31 cellular contexts compared by ENCODE assay signal in the genomic region with DNA sequence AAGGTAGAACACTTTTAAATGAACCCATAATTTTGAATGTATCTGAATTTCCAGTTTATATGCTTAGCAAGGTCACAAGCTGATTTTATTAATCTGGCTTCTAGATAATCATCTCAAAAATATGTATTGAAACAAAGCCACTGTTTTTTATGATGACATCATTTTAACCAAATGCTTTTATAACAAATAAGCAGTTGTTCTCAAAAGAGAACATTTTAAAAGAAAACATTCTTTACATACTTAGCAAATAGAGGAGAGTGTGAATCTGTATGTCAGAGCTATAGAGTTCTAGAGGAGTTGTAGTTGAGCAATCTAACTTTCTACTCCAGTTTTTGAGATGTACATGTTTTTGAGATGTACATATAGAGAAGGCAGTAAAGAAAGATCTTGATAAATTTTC. TPM values are rescaled to one million over a fixed set of nuclear protein-coding genes. Genes with fewer than 3 reads are reported as not detected.
DNase-seq lines count a peak whose midpoint lies in the region; ATAC-seq, FAIRE-seq and TF ChIP-seq lines count a peak whose summit lies in the region.
"Had no signal": no experiment of that assay in that cellular context is flagged by ENCODE, and none has a peak within 500 bp of the region (broad histone marks: within the 10 kb centered on the region; RNA-seq: fewer than 3 reads in every experiment).

No MANE protein-coding gene starts in this region.

- H2AFZ ChIP-seq in HepG2 (ENCODE audit: low read length) = no peak overlapping the region
- H2AFZ ChIP-seq: hepatocyte, parathyroid adenoma had no signal

- H3K4me3 Mint-ChIP-seq in T-helper 17 cell = no peak overlapping the region
- H3K4me3 Mint-ChIP-seq: activated CD8-positive, alpha-beta T cell treated with anti-CD3 and anti-CD28 coated beads, Interleukin-2, amount 10 ng/mL, durations not matched to agents 7 days and 5 days; CD8-positive, alpha-beta T cell had no signal

- H3K4me1 ChIP-seq in HepG2 (ENCODE audit: insufficient read depth, low read length) (peaks cover 30% of the 10 kb centered on the region), right lobe of liver (no peaks in the 10 kb centered on the region)
- H3K4me1 ChIP-seq: gastrocnemius medialis, SJSA1, testis had no signal

- ATAC-seq in HepG2 = no peak
- no peak for ATAC-seq in right lobe of liver
- no peak for ATAC-seq in T-helper 17 cell
- ATAC-seq: activated CD8-positive, alpha-beta T cell treated with anti-CD3 and anti-CD28 coated beads, Interleukin-2, amount 10 ng/mL, durations not matched to agents 7 days and 5 days; activated naive CD4-positive, alpha-beta T cell treated with anti-CD3 and anti-CD28 coated beads, Interleukin-2, amount 50 U/mL, for 72 hours; CD8-positive, alpha-beta T cell; gastrocnemius medialis; left colon; sciatic nerve had no signal

- H3K27ac Mint-ChIP-seq in T-helper 17 cell = peak overlapping the region; percentile 41
- H3K27ac Mint-ChIP-seq: activated CD8-positive, alpha-beta T cell treated with anti-CD3 and anti-CD28 coated beads, Interleukin-2, amount 10 ng/mL, durations not matched to agents 7 days and 5 days; activated naive CD4-positive, alpha-beta T cell treated with anti-CD3 and anti-CD28 coated beads, Interleukin-2, amount 50 U/mL, for 72 hours; activated T-helper 2 cell treated with anti-CD3 and anti-CD28 coated beads, Interferon-gamma antibody, Interleukin-2, Interleukin-4, amounts not matched to agents 10 μg/mL and 5 μg/mL and 100 μg/mL, durations not matched to agents 14 hours and 24 hours and 36 hours; CD8-positive, alpha-beta T cell had no signal

- TF ChIP-seq POLR2A in HepG2 (IDR thresholded peaks at IDR 0.05; ENCODE audit: insufficient read depth in 1 of 2, low read depth in 2 of 2, low read length in 2 of 2) = no peak
- no peak for TF ChIP-seq POLR2A in right lobe of liver (IDR thresholded peaks at IDR 0.05)

- intact Hi-C loops in HepG2 (cut with micrococcal nuclease; ENCODE audit: unreplicated experiment) (no loop called here), right lobe of liver (cut with DNase I) (no loop called here)

- no peaks in the 10 kb centered on the region for H3K79me2 ChIP-seq in HepG2 (ENCODE audit: insufficient read depth, low read length)
- H3K79me2 ChIP-seq: hepatocyte, parathyroid adenoma had no signal

- no peak overlapping the region for H3K9ac ChIP-seq in HepG2 (ENCODE audit: insufficient read depth, low read depth, low read length)
- H3K9ac ChIP-seq: parathyroid adenoma had no signal

- no peak overlapping the region for H3K4me3 ChIP-seq in HepG2 (replicated peaks in 1 of 3; ENCODE audit: insufficient read depth in 1 of 3, low read depth in 2 of 3, low read length in 3 of 3)
- no peak overlapping the region for H3K4me3 ChIP-seq in right lobe of liver
- no peak overlapping the region for H3K4me3 ChIP-seq in fibroblast of the aortic adventitia (ENCODE audit: low read depth, low read length)
- H3K4me3 ChIP-seq in WERI-Rb-1 (ENCODE audit: low read depth, low read length) = no peak overlapping the region
- H3K4me3 ChIP-seq: dorsolateral prefrontal cortex, gastrocnemius medialis, hepatocyte, SJSA1, testis had no signal

- H3K27me3 ChIP-seq in HepG2 (ENCODE audit: control insufficient read depth in 1 of 2, insufficient read depth in 2 of 2, low read length in 2 of 2) = no peaks in the 10 kb centered on the region
- H3K27me3 ChIP-seq in right lobe of liver = no peaks in the 10 kb centered on the region
- peaks cover 5% of the 10 kb centered on the region for H3K27me3 ChIP-seq in WERI-Rb-1 (ENCODE audit: insufficient read depth, low read depth, severe bottlenecking)
- H3K27me3 ChIP-seq: gastrocnemius medialis, hepatocyte, SJSA1, testis had no signal

- POLR2A ChIA-PET in HepG2 (lab: Yijun Ruan, JAX) = no interaction called here

- peaks cover 15% of the 10 kb centered on the region for H3K4me1 Mint-ChIP-seq in T-helper 17 cell

- no peaks in the 10 kb centered on the region for H3K36me3 Mint-ChIP-seq in T-helper 17 cell (ENCODE audit: low read depth)

- H3K36me3 ChIP-seq in HepG2 (replicated peaks in 1 of 2; ENCODE audit: control insufficient read depth in 1 of 2, insufficient read depth in 2 of 2, low read length in 2 of 2) (no peaks in the 10 kb centered on the region), right lobe of liver (no peaks in the 10 kb centered on the region), WERI-Rb-1 (no peaks in the 10 kb centered on the region)
- H3K36me3 ChIP-seq: gastrocnemius medialis, SJSA1 had no signal

- no peaks in the 10 kb centered on the region for H3K27me3 Mint-ChIP-seq in T-helper 17 cell

- H3K9me3 ChIP-seq in HepG2 (ENCODE audit: low read length) (no peaks in the 10 kb centered on the region), right lobe of liver (no peaks in the 10 kb centered on the region), T-helper 17 cell (ENCODE audit: control insufficient read depth, low read length, poor library complexity, severe bottlenecking) (no peaks in the 10 kb centered on the region), WERI-Rb-1 (ENCODE audit: severe bottlenecking) (no peaks in the 10 kb centered on the region)
- H3K9me3 ChIP-seq: gastrocnemius medialis, SJSA1, testis had no signal

- TF ChIP-seq EP300 in HepG2 (IDR thresholded peaks at IDR 0.05; ENCODE audit: low read depth in 2 of 2, low read length in 2 of 2) (no peak), HepG2 (CRISPR knock-in tag; IDR thresholded peaks at IDR 0.05; ENCODE audit: borderline replicate concordance) (no peak)

- CTCF ChIA-PET in HepG2 (lab: Yijun Ruan, JAX; ENCODE audit: low intra/inter-chr PET ratio, low total read pairs) = no interaction called here

- no peaks in the 10 kb centered on the region for H4K20me1 ChIP-seq in HepG2 (ENCODE audit: insufficient read depth, low read length)

- no TSS peak for BruUV-seq in HepG2 (replicated peaks; lab: Mats Ljungman, UMichigan)

- in situ Hi-C loops in HepG2 (cut with HindIII; ENCODE audit: extremely low pct_ligation_motif_present, low pct_unique_long_range_greater_than_20kb) = no loop called here

- no peak for TF ChIP-seq RAD21 in HepG2 (CRISPR knock-in tag; IDR thresholded peaks at IDR 0.05)

- TF ChIP-seq CTCF in HepG2 (CRISPR knock-in tag; IDR thresholded peaks at IDR 0.05) (no peak), right lobe of liver (IDR thresholded peaks at IDR 0.05) (no peak), fibroblast of the aortic adventitia (IDR thresholded peaks at IDR 0.05; ENCODE audit: insufficient read depth, low read length) (no peak), WERI-Rb-1 (IDR thresholded peaks at IDR 0.05; ENCODE audit: low read depth, low read length) (no peak)

- no peak for FAIRE-seq in HepG2 (lab: Jason Lieb, UNC)
- FAIRE-seq: RCC 7860 had no signal

- no peak overlapping the region for H3K27ac ChIP-seq in HepG2 (ENCODE audit: extremely low read length, insufficient read depth, low read length)
- H3K27ac ChIP-seq in right lobe of liver = no peak overlapping the region
- no peak overlapping the region for H3K27ac ChIP-seq in WERI-Rb-1
- H3K27ac ChIP-seq: gastrocnemius medialis, hepatocyte, parathyroid adenoma, SJSA1, testis had no signal

- DNase-seq in HepG2 (ENCODE audit: low spot score) (no peak), right lobe of liver (no peak), T-helper 17 cell (no peak), fibroblast of the aortic adventitia (ENCODE audit: low read depth) (peak; percentile 9), cerebellar cortex (ENCODE audit: low spot score) (no peak), GM03348 (ENCODE audit: low spot score) (no peak), HPDE6-E6E7 (ENCODE audit: extremely low spot score) (no peak), WERI-Rb-1 (no peak)
- DNase-seq: 8988T; activated CD4-positive, alpha-beta T cell treated with anti-CD3 and anti-CD28 coated beads for 1 hour; activated CD8-positive, alpha-beta T cell treated with anti-CD3 and anti-CD28 coated beads, Interleukin-2, amount 10 ng/mL, durations not matched to agents 7 days and 5 days; aorta; CD8-positive, alpha-beta T cell; central memory CD4-positive, alpha-beta T cell; DMS 273 treated with DMSO at 0.1 percent for 48 hours; dorsolateral prefrontal cortex; gastrocnemius medialis; H7; left colon; NCI-H1105 treated with DMSO at 0.1 percent for 48 hours; NCI-H1930; stimulated activated CD4-positive, alpha-beta T cell treated with anti-CD3 and anti-CD28 coated beads, Interleukin-15, amount 100 ng/mL, for 24 hours; stimulated activated naive CD4-positive, alpha-beta T cell; testis had no signal

- no peak overlapping the region for H3K4me2 ChIP-seq in HepG2 (ENCODE audit: low read depth, low read length)
- H3K4me2 ChIP-seq: hepatocyte had no signal

TF ChIP-seq in HepG2, 621 proteins besides CTCF, POLR2A, EP300 and RAD21:
- TF ChIP-seq JUND (CRISPR knock-in tag; IDR thresholded peaks at IDR 0.05) = no peak
- peak; percentile 77 for TF ChIP-seq ATF7 (IDR thresholded peaks at IDR 0.05)
- TF ChIP-seq ATF7 (CRISPR knock-in tag; IDR thresholded peaks at IDR 0.05) = no peak

RNA-seq across cellular contexts. Expression of a gene that starts 42.5 kb away (rescaled TPM):
- total RNA-seq in HepG2 (2016; rRNA removed; fragmentation: Illumina TruSeq; extraction: Trizol) (63.0 and 127 TPM in 2 replicates), right lobe of liver (100 to 1,000 TPM in 5 of 6 experiments, 10 to 100 TPM in 1; 86.3 to 235 (median 183) TPM), T-helper 17 cell (10 to 100 TPM; 24.9 to 26.5 TPM), fibroblast of the aortic adventitia (ENCODE audit: low replicate concordance) (46.8 and 247 TPM in 2 replicates)
- 6.3 and 8.5 TPM in 2 replicates for total RNA-seq in HepG2 (2016; cell fraction: cytosol; rRNA removed; fragmentation: Illumina TruSeq; extraction: Trizol; ENCODE audit: low read depth)
- 61.8 and 127 TPM in 2 replicates for total RNA-seq in HepG2 (2016; cell fraction: insoluble cytoplasmic fraction; rRNA removed; fragmentation: Illumina TruSeq; extraction: Trizol)
- total RNA-seq in HepG2 (2016; cell fraction: membrane; rRNA removed; fragmentation: Illumina TruSeq; extraction: Trizol) = 14.0 and 16.8 TPM in 2 replicates
- 117 and 132 TPM in 2 replicates for total RNA-seq in HepG2 (2016; cell fraction: nucleus; rRNA removed; fragmentation: Illumina TruSeq; extraction: Trizol)
- polyA plus RNA-seq in HepG2 (2011; rRNA removed) = 143 and 170 TPM in 2 replicates
- polyA plus RNA-seq in HepG2 (2011; cell fraction: cytosol; rRNA removed) = 88.8 and 129 TPM in 2 replicates
- polyA plus RNA-seq in HepG2 (2011; cell fraction: nucleus; rRNA removed) = 38.3 and 46.9 TPM in 2 replicates
- polyA plus RNA-seq in HepG2 (2012) = 131 and 146 TPM in 2 replicates
- polyA plus RNA-seq in HepG2 (2016; cell fraction: cytosol; fragmentation: Illumina TruSeq; extraction: Trizol; ENCODE audit: low read depth) = 7.2 and 7.3 TPM in 2 replicates
- polyA plus RNA-seq in HepG2 (2016; cell fraction: insoluble cytoplasmic fraction; fragmentation: Illumina TruSeq; extraction: Trizol; ENCODE audit: low read depth) = 51.7 and 54.1 TPM in 2 replicates
- polyA plus RNA-seq in HepG2 (2016; cell fraction: membrane; fragmentation: Illumina TruSeq; extraction: Trizol; ENCODE audit: low read depth) = 12.2 and 13.2 TPM in 2 replicates
- 124 and 129 TPM in 2 replicates for polyA plus RNA-seq in HepG2 (2016; cell fraction: nucleus; fragmentation: Illumina TruSeq; extraction: Trizol; ENCODE audit: insufficient read depth, low read depth)
- polyA minus RNA-seq in HepG2 (2011; rRNA and poly(A)+ RNA removed; ENCODE audit: low replicate concordance) = 28.8 and 70.3 TPM in 2 replicates
- polyA minus RNA-seq in HepG2 (2011; cell fraction: cytosol; rRNA and poly(A)+ RNA removed) = 106 and 122 TPM in 2 replicates
- polyA minus RNA-seq in HepG2 (2011; cell fraction: nucleus; rRNA and poly(A)+ RNA removed) = 61.7 and 77.6 TPM in 2 replicates
